In the genomic region with DNA sequence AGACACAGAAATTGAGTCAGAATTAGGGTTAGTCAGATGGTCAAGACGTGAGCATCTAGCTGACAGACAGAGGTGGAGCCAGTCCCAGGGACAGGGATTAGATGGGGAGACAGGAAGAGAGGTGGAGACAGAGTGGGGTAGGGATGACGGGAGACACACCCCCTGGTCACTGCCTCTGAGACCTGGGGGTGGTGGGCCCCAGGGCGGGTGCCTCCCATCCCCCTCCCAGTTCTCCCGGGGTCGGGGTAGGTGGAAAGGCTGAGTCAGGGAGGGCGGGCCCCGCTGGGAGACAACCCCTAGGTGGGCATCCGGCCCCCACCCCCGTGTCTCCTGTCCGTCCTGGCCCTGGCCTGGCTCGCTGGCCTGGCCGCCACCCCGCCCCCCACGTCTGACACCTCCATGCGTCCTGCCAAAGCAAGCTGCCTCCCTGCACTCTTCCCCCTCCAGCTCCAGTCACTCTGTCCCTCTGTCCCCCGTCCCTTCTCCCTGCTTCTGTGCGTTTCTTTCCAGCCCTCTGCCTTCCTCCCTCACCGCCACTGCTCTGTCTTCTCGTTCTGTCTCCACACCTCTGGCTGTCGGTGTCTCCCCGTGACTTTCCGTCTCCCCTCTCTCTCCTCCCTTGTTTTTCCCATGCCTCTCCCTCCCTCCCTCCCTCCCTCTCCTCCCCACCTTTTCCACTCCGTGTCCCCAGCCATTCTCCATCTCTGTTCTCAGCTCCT, we compare ENCODE assay signal across 1 cellular context.
TF ChIP-seq lines count a peak whose summit lies in the region.

No MANE protein-coding gene starts in this region.

TF ChIP-seq in GM23338, 12 proteins besides CTCF, POLR2A, EP300 and RAD21:
- TF ChIP-seq, protein P1, sequence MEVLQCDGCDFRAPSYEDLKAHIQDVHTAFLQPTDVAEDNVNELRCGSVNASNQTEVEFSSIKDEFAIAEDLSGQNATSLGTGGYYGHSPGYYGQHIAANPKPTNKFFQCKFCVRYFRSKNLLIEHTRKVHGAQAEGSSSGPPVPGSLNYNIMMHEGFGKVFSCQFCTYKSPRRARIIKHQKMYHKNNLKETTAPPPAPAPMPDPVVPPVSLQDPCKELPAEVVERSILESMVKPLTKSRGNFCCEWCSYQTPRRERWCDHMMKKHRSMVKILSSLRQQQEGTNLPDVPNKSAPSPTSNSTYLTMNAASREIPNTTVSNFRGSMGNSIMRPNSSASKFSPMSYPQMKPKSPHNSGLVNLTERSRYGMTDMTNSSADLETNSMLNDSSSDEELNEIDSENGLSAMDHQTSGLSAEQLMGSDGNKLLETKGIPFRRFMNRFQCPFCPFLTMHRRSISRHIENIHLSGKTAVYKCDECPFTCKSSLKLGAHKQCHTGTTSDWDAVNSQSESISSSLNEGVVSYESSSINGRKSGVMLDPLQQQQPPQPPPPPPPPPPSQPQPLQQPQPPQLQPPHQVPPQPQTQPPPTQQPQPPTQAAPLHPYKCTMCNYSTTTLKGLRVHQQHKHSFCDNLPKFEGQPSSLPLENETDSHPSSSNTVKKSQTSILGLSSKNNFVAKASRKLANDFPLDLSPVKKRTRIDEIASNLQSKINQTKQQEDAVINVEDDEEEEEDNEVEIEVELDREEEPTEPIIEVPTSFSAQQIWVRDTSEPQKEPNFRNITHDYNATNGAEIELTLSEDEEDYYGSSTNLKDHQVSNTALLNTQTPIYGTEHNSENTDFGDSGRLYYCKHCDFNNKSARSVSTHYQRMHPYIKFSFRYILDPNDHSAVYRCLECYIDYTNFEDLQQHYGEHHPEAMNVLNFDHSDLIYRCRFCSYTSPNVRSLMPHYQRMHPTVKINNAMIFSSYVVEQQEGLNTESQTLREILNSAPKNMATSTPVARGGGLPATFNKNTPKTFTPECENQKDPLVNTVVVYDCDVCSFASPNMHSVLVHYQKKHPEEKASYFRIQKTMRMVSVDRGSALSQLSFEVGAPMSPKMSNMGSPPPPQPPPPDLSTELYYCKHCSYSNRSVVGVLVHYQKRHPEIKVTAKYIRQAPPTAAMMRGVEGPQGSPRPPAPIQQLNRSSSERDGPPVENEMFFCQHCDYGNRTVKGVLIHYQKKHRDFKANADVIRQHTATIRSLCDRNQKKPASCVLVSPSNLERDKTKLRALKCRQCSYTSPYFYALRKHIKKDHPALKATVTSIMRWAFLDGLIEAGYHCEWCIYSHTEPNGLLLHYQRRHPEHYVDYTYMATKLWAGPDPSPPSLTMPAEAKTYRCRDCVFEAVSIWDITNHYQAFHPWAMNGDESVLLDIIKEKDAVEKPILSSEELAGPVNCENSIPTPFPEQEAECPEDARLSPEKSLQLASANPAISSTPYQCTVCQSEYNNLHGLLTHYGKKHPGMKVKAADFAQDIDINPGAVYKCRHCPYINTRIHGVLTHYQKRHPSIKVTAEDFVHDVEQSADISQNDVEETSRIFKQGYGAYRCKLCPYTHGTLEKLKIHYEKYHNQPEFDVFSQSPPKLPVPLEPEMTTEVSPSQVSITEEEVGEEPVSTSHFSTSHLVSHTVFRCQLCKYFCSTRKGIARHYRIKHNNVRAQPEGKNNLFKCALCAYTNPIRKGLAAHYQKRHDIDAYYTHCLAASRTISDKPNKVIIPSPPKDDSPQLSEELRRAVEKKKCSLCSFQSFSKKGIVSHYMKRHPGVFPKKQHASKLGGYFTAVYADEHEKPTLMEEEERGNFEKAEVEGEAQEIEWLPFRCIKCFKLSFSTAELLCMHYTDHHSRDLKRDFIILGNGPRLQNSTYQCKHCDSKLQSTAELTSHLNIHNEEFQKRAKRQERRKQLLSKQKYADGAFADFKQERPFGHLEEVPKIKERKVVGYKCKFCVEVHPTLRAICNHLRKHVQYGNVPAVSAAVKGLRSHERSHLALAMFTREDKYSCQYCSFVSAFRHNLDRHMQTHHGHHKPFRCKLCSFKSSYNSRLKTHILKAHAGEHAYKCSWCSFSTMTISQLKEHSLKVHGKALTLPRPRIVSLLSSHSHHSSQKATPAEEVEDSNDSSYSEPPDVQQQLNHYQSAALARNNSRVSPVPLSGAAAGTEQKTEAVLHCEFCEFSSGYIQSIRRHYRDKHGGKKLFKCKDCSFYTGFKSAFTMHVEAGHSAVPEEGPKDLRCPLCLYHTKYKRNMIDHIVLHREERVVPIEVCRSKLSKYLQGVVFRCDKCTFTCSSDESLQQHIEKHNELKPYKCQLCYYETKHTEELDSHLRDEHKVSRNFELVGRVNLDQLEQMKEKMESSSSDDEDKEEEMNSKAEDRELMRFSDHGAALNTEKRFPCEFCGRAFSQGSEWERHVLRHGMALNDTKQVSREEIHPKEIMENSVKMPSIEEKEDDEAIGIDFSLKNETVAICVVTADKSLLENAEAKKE (CRISPR knock-in tag; IDR thresholded peaks at IDR 0.05) = no peak
- TF ChIP-seq EZH2 (IDR thresholded peaks at IDR 0.05; ENCODE audit: low read depth, unreplicated experiment) = no peak
- TF ChIP-seq POLR2AphosphoS5 (IDR thresholded peaks at IDR 0.05; ENCODE audit: low read depth) = 0 out of 2 replicates have a peak, but pooled peaks have one; percentile 15
